19 cellular contexts compared by ENCODE assay signal in genomic region chr5:150167908-150168307, GRCh38. TPM values are rescaled to one million over a fixed set of nuclear protein-coding genes. Genes with fewer than 3 reads are reported as not detected.
DNase-seq lines count a peak whose midpoint lies in the region; ATAC-seq, FAIRE-seq and TF ChIP-seq lines count a peak whose summit lies in the region.
"Had no signal": no experiment of that assay in that cellular context is flagged by ENCODE, and none has a peak within 500 bp of the region (broad histone marks: within the 10 kb centered on the region; RNA-seq: fewer than 3 reads in every experiment).

No MANE protein-coding gene starts in this region.

- no peak overlapping the region for H4K91ac ChIP-seq in H1 (replicated peaks; ENCODE audit: insufficient read length, low read length)

- H3K23ac ChIP-seq in H1 (ENCODE audit: insufficient read length): no peak overlapping the region

- no peak overlapping the region for H2BK20ac ChIP-seq in H1 (ENCODE audit: low read length)

- H4K20me1 ChIP-seq in DOHH2 (ENCODE audit: control insufficient read depth, insufficient read depth, low read depth, low read length) (no peaks in the 10 kb centered on the region), KMS-11 (ENCODE audit: insufficient read depth) (no peaks in the 10 kb centered on the region), H1 (replicated peaks in 1 of 2; ENCODE audit: control insufficient read depth in 1 of 2, insufficient read depth in 2 of 2, low read length in 2 of 2) (peaks cover 4 to 7% of the 10 kb centered on the region in 2 experiments)
- H4K20me1 ChIP-seq: BLaER1 had no signal

- no peak overlapping the region for H3K14ac ChIP-seq in H1 (ENCODE audit: insufficient read length)

- H2AK5ac ChIP-seq in H1 (ENCODE audit: low read depth, low read length): no peak overlapping the region

- H3K18ac ChIP-seq in H1 (ENCODE audit: extremely low read depth, low read length): no peak overlapping the region

- peaks cover 69% of the 10 kb centered on the region for H3K27me3 Mint-ChIP-seq in neural crest cell (ENCODE audit: low read depth)

- no peaks in the 10 kb centered on the region for H3F3A ChIP-seq in DOHH2 (ENCODE audit: control insufficient read depth, insufficient read depth)

- TF ChIP-seq CTCF in DOHH2 (IDR thresholded peaks at IDR 0.05; ENCODE audit: low read depth, low read length, poor library complexity, severe bottlenecking) (peak; percentile 28), KMS-11 (conservative IDR thresholded peaks at IDR 0.05; ENCODE audit: low read depth, low read length) (0 out of 2 replicates have a peak, but pooled peaks have one; percentile 17), H1 (IDR thresholded peaks at IDR 0.05; ENCODE audit: control extremely low read depth in 1 of 3, insufficient read depth in 1 of 3, low read depth in 1 of 3, low read length in 3 of 3) (peak in 2 of 3 experiments; percentile 55 to 71; a peak in 3 of 4 replicates), neural crest cell (conservative IDR thresholded peaks at IDR 0.05) (no peak)

- peaks cover 41% of the 10 kb centered on the region for H3K4me1 Mint-ChIP-seq in neural crest cell
- H3K4me1 Mint-ChIP-seq: stimulated activated effector memory CD8-positive, alpha-beta T cell treated with anti-CD3 and anti-CD28 coated beads, Interleukin-12 subunit alpha, Interleukin-12 subunit beta, amount 100 ng/mL, for 72 hours had no signal

- no peak for FAIRE-seq in H1 (lab: Jason Lieb, UNC)

- H3K27ac Mint-ChIP-seq in neural crest cell (ENCODE audit: unreplicated experiment): no peak overlapping the region
- H3K27ac Mint-ChIP-seq: stimulated activated effector memory CD8-positive, alpha-beta T cell treated with anti-CD3 and anti-CD28 coated beads, Interleukin-12 subunit alpha, Interleukin-12 subunit beta, amount 100 ng/mL, for 72 hours had no signal

- H3K9me2 ChIP-seq in DOHH2 (replicated peaks; ENCODE audit: control insufficient read depth, low read length): no peaks in the 10 kb centered on the region

- H3K4me3 ChIP-seq in DOHH2 (ENCODE audit: low read length) (no peak overlapping the region), KMS-11 (IDR thresholded peaks at IDR 0.05; ENCODE audit: insufficient read depth, low read depth, low read length) (no peak overlapping the region), H1 (ENCODE audit: extremely low read depth in 1 of 4, insufficient read depth in 2 of 4, low read depth in 3 of 4, low read length in 4 of 4) (no peak overlapping the region)
- H3K4me3 ChIP-seq: BLaER1, body of pancreas had no signal

- no peaks in the 10 kb centered on the region for H3K36me3 Mint-ChIP-seq in neural crest cell (ENCODE audit: low read depth)
- H3K36me3 Mint-ChIP-seq: stimulated activated effector memory CD8-positive, alpha-beta T cell treated with anti-CD3 and anti-CD28 coated beads, Interleukin-12 subunit alpha, Interleukin-12 subunit beta, amount 100 ng/mL, for 72 hours had no signal

- no peak overlapping the region for H2BK120ac ChIP-seq in H1 (replicated peaks; ENCODE audit: low read depth, low read length)

- H3K9me3 Mint-ChIP-seq in neural crest cell: no peaks in the 10 kb centered on the region
- H3K9me3 Mint-ChIP-seq: stimulated activated effector memory CD8-positive, alpha-beta T cell treated with anti-CD3 and anti-CD28 coated beads, Interleukin-12 subunit alpha, Interleukin-12 subunit beta, amount 100 ng/mL, for 72 hours had no signal

- H2BK12ac ChIP-seq in H1 (ENCODE audit: low read depth, low read length): no peak overlapping the region

- no peak overlapping the region for H2BK15ac ChIP-seq in H1 (ENCODE audit: low read length)

- H3K9me3 ChIP-seq in DOHH2 (ENCODE audit: control insufficient read depth, insufficient read depth, low read length) (no peaks in the 10 kb centered on the region), H1 (ENCODE audit: insufficient read depth in 2 of 2, low read depth in 1 of 2, low read length in 1 of 2) (no peaks in the 10 kb centered on the region)
- H3K9me3 ChIP-seq: BLaER1, body of pancreas, neutrophil, upper lobe of left lung had no signal

- no peak for TF ChIP-seq EP300 in H1 (IDR thresholded peaks at IDR 0.05; ENCODE audit: borderline replicate concordance in 1 of 2, low read depth in 2 of 2, low read length in 2 of 2)

- no peaks in the 10 kb centered on the region for H3K79me1 ChIP-seq in H1 (ENCODE audit: low read depth, low read length)

- no peak for ATAC-seq in HG02759 (IDR thresholded peaks at IDR 0.05; ENCODE audit: unreplicated experiment)
- ATAC-seq: body of pancreas; stimulated activated effector memory CD8-positive, alpha-beta T cell treated with anti-CD3 and anti-CD28 coated beads, Interleukin-12 subunit alpha, Interleukin-12 subunit beta, amount 100 ng/mL, for 72 hours had no signal

- H3K36me3 ChIP-seq in DOHH2 (ENCODE audit: control insufficient read depth, low read length) (no peaks in the 10 kb centered on the region), KMS-11 (ENCODE audit: insufficient read depth) (no peaks in the 10 kb centered on the region), H1 (ENCODE audit: control insufficient read depth in 2 of 4, insufficient read depth in 4 of 4, low read length in 3 of 4) (no peaks in the 10 kb centered on the region; a peak in 1 of 8 replicates)
- H3K36me3 ChIP-seq: BLaER1, neutrophil, upper lobe of left lung had no signal

- H3K27ac ChIP-seq in DOHH2 (ENCODE audit: low read depth, low read length): no peak overlapping the region
- no peak overlapping the region for H3K27ac ChIP-seq in KMS-11
- H3K27ac ChIP-seq in H1 (ENCODE audit: low read depth, low read length): no peak overlapping the region
- H3K27ac ChIP-seq: BLaER1, body of pancreas, HL-60, neutrophil, upper lobe of left lung, VCaP had no signal

- H3K79me2 ChIP-seq in DOHH2 (ENCODE audit: control insufficient read depth, low read length): no peaks in the 10 kb centered on the region
- no peaks in the 10 kb centered on the region for H3K79me2 ChIP-seq in KMS-11 (ENCODE audit: insufficient read depth, low read depth)
- no peaks in the 10 kb centered on the region for H3K79me2 ChIP-seq in H1 (ENCODE audit: control insufficient read depth in 1 of 2, insufficient read depth in 2 of 2, low read length in 2 of 2)

- POLR2A ChIA-PET in H1 (lab: Charles Lee; ENCODE audit: partially characterized antibody): interaction anchor here (0.5 kb wide), 1 partner anchor 23 kb away, joined by 3 read pairs; no protein-coding TSS in a partner anchor

- no peak overlapping the region for H2BK5ac ChIP-seq in H1 (ENCODE audit: low read depth, low read length)

- H4K8ac ChIP-seq in H1 (ENCODE audit: extremely low read depth, insufficient read depth, low read length): no peak overlapping the region

- no peak overlapping the region for H3K56ac ChIP-seq in H1 (replicated peaks; ENCODE audit: insufficient read length, low read depth, low read length)

- peaks cover 3% of the 10 kb centered on the region; the same call in 1 of the 2 replicates for H3K23me2 ChIP-seq in H1 (ENCODE audit: low read depth, low read length)

- 63% methylated on average over 13 of the region's 14 CpGs; no CpG with 5 or more reads in 1 of the 2 experiments for WGBS in H1 (ENCODE audit: extremely low coverage in 1 of 2, insufficient coverage in 1 of 2, insufficient read length in 1 of 2, insufficient replicate concordance in 2 of 2, low coverage in 1 of 2, low lambda C conversion rate in 2 of 2, missing lambda C conversion rate in 1 of 2), 2 experiments

- peak in 1 of 2 experiments; percentile 26; a peak in 1 of 4 replicates for TF ChIP-seq RAD21 in H1 (IDR thresholded peaks at IDR 0.05 in 1 of 2, conservative IDR thresholded peaks at IDR 0.05 in 1 of 2; ENCODE audit: low read depth in 2 of 2, low read length in 2 of 2)

- H3K27me3 ChIP-seq in DOHH2 (ENCODE audit: control insufficient read depth, low read length) (0 out of 2 replicates have a peak, but pooled peaks cover 4% of the 10 kb centered on the region), KMS-11 (ENCODE audit: insufficient read depth, low read depth) (no peaks in the 10 kb centered on the region), H1 (replicated peaks in 1 of 4; ENCODE audit: control insufficient read depth in 3 of 4, extremely low read depth in 1 of 4, insufficient read depth in 3 of 4, low read length in 3 of 4) (peaks cover 58 to 81% (median 74%) of the 10 kb centered on the region in 4 experiments)
- H3K27me3 ChIP-seq: BLaER1 had no signal

- no peak for TF ChIP-seq POLR2A in H1 (IDR thresholded peaks at IDR 0.05; ENCODE audit: control extremely low read depth in 1 of 2, low read depth in 2 of 2, low read length in 2 of 2)

- H3K9ac ChIP-seq in KMS-11 (no peak overlapping the region), H1 (replicated peaks in 1 of 4; ENCODE audit: extremely low read depth in 1 of 4, low read depth in 3 of 4, low read length in 3 of 4) (no peak overlapping the region)
- H3K9ac ChIP-seq: BLaER1 had no signal

- DNase-seq in H1 (ENCODE audit: low read depth in 1 of 2, low spot score in 2 of 2) (no peak), neural crest cell (ENCODE audit: low read depth, low spot score) (no peak), NCI-H748 (lab: John Stamatoyannopoulos, UW; ENCODE audit: unreplicated experiment) (no peak), AG20443 (ENCODE audit: low spot score) (no peak), anterior cingulate cortex (lab: John Stamatoyannopoulos, UW) (no peak)
- DNase-seq: activated naive CD4-positive, alpha-beta T cell; body of pancreas; effector CD4-positive, alpha-beta T cell; NCI-H2029; NCI-H526; upper lobe of left lung had no signal

- CTCF ChIA-PET in H1 (lab: Charles Lee; ENCODE audit: partially characterized antibody): interaction anchor here (0.7 to 17.8 kb wide), 25 partner anchors 6 to 184 kb away, joined by 3 to 406 read pairs (median 5); partner anchors contain the start of genes CDX1 and SLC6A7

- H2AFZ ChIP-seq in KMS-11 (ENCODE audit: low read depth) (no peak overlapping the region), H1 (ENCODE audit: low read length) (no peak overlapping the region)

- H3K4ac ChIP-seq in H1 (replicated peaks; ENCODE audit: insufficient read length, low read depth, low read length): no peak overlapping the region

- peak overlapping the region; percentile 27 for H3K4me3 Mint-ChIP-seq in neural crest cell
- H3K4me3 Mint-ChIP-seq: stimulated activated effector memory CD8-positive, alpha-beta T cell treated with anti-CD3 and anti-CD28 coated beads, Interleukin-12 subunit alpha, Interleukin-12 subunit beta, amount 100 ng/mL, for 72 hours had no signal

- no peak overlapping the region for H4K5ac ChIP-seq in H1 (ENCODE audit: insufficient read length, low read depth, low read length)

- H3K4me1 ChIP-seq in DOHH2 (ENCODE audit: control insufficient read depth, low read length) (no peaks in the 10 kb centered on the region), KMS-11 (ENCODE audit: low read depth, poor library complexity, severe bottlenecking) (peaks cover 14% of the 10 kb centered on the region), H1 (replicated peaks in 1 of 4; ENCODE audit: control insufficient read depth in 3 of 4, insufficient read depth in 4 of 4, low read length in 3 of 4) (peaks cover 4 to 9% (median 7%) of the 10 kb centered on the region in 4 experiments)
- H3K4me1 ChIP-seq: body of pancreas had no signal

- H3K4me2 ChIP-seq in DOHH2 (ENCODE audit: low read length): no peak overlapping the region
- H3K4me2 ChIP-seq in KMS-11: no peak overlapping the region
- peak overlapping the region; percentile 25 to 59; a peak in 2 of 4 replicates for H3K4me2 ChIP-seq in H1 (ENCODE audit: insufficient read depth in 1 of 2, low read depth in 2 of 2, low read length in 2 of 2)
- H3K4me2 ChIP-seq: BLaER1 had no signal

RNA-seq across cellular contexts. Expression of gene CDX1, which starts 1.3 kb away (rescaled TPM):
- not detected in 2 replicates for total RNA-seq in H1 (2021; fragmentation: NEBNext Ultra II Directional; extraction: Animal tissue kit (Norgen Biotek cat#: 25700))
- 0.06 TPM in 1 of 2 replicates, not detected in the other for polyA plus RNA-seq in H1 (2011; rRNA removed)
- polyA plus RNA-seq in H1 (2011; cell fraction: cytosol; rRNA removed): not detected
- not detected for polyA plus RNA-seq in H1 (2011; cell fraction: nucleus; rRNA removed)
- not detected in 4 replicates for polyA plus RNA-seq in H1 (2012, experiment 1 of 2)
- 0.13 TPM for polyA plus RNA-seq in H1 (2012, experiment 2 of 2)
- polyA plus RNA-seq in H1 (2013, experiment 1 of 2): 0.06 TPM
- 0.04 TPM for polyA plus RNA-seq in H1 (2013, experiment 2 of 2)
- polyA minus RNA-seq in H1 (2011; rRNA and poly(A)+ RNA removed): not detected in 2 replicates
- polyA minus RNA-seq in H1 (2011; cell fraction: cytosol; rRNA and poly(A)+ RNA removed): not detected
- polyA minus RNA-seq in H1 (2011; cell fraction: nucleus; rRNA and poly(A)+ RNA removed): not detected
- total RNA-seq in neural crest cell: not detected in 2 replicates
- total RNA-seq: body of pancreas had no signal

RNA-seq across cellular contexts. Expression of gene PDGFRB, which starts 12.3 kb away (rescaled TPM):
- total RNA-seq in H1 (2021; fragmentation: NEBNext Ultra II Directional; extraction: Animal tissue kit (Norgen Biotek cat#: 25700)): 13.7 and 15.9 TPM in 2 replicates
- 4.2 and 5.9 TPM in 2 replicates for polyA plus RNA-seq in H1 (2011; rRNA removed)
- polyA plus RNA-seq in H1 (2011; cell fraction: cytosol; rRNA removed): 3.6 TPM
- polyA plus RNA-seq in H1 (2011; cell fraction: nucleus; rRNA removed): 12.1 TPM
- 4.0 to 5.6 TPM (median 5.0 TPM) in 4 replicates for polyA plus RNA-seq in H1 (2012, experiment 1 of 2)
- 3.9 TPM for polyA plus RNA-seq in H1 (2012, experiment 2 of 2)
- polyA plus RNA-seq in H1 (2013, experiment 1 of 2): 14.2 TPM
- polyA plus RNA-seq in H1 (2013, experiment 2 of 2): 15.0 TPM
- polyA minus RNA-seq in H1 (2011; rRNA and poly(A)+ RNA removed): 15.1 and 15.7 TPM in 2 replicates
- 6.9 TPM for polyA minus RNA-seq in H1 (2011; cell fraction: cytosol; rRNA and poly(A)+ RNA removed)
- polyA minus RNA-seq in H1 (2011; cell fraction: nucleus; rRNA and poly(A)+ RNA removed): 21.7 TPM
- total RNA-seq in neural crest cell: 10.8 and 15.3 TPM in 2 replicates

RNA-seq across cellular contexts. Expression of gene SLC6A7, which starts 22.0 kb away (rescaled TPM):
- total RNA-seq in H1 (2021; fragmentation: NEBNext Ultra II Directional; extraction: Animal tissue kit (Norgen Biotek cat#: 25700)): 0.07 TPM in 1 of 2 replicates, not detected in the other
- polyA plus RNA-seq in H1 (2011; rRNA removed): 0.02 and 0.12 TPM in 2 replicates
- 0.04 TPM for polyA plus RNA-seq in H1 (2011; cell fraction: cytosol; rRNA removed)
- 0.58 TPM for polyA plus RNA-seq in H1 (2011; cell fraction: nucleus; rRNA removed)
- 0.09 to 0.13 TPM (median 0.11 TPM) in 3 of 4 replicates, not detected in the other for polyA plus RNA-seq in H1 (2012, experiment 1 of 2)
- polyA plus RNA-seq in H1 (2012, experiment 2 of 2): not detected
- polyA plus RNA-seq in H1 (2013, experiment 1 of 2): 0.06 TPM
- polyA plus RNA-seq in H1 (2013, experiment 2 of 2): 0.06 TPM
- polyA minus RNA-seq in H1 (2011; rRNA and poly(A)+ RNA removed): 0.41 TPM in 1 of 2 replicates, not detected in the other
- not detected for polyA minus RNA-seq in H1 (2011; cell fraction: cytosol; rRNA and poly(A)+ RNA removed)
- polyA minus RNA-seq in H1 (2011; cell fraction: nucleus; rRNA and poly(A)+ RNA removed): not detected
- total RNA-seq in neural crest cell: not detected in 2 replicates
- total RNA-seq: body of pancreas had no signal

Comparison
In these comparisons a context has a peak if more than half of its experiments do, and no peak if none do; other contexts are left out.
1. H3K4me2 ChIP-seq: peak in H1 (2 of 2); none in DOHH2 (single experiment) and KMS-11 (single experiment).